2 cellular contexts compared by ENCODE assay signal in the genomic region with DNA sequence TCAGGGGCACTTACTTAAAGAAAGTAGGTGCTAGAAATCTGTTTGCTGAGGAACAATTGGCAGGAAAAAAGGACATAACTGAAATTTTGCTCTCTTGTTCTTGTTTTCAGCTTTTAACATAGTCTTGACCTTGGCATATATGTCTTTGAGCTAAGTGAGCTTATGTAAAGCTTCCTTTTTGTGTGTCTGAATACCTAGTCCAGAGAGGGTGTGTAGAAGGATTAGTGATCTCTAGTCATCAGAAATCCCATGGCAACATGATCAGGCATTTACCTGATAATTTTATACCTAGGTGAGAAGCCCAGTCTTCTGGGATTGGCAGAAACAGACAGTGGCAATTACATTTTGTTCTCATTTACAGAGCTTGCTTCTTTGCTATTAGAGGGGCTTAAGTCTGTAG.
TF ChIP-seq lines count a peak whose summit lies in the region.

No MANE protein-coding gene starts in this region.

TF ChIP-seq in IMR-90, 13 proteins besides CTCF, POLR2A, EP300 and RAD21 (continued from another document):
- TF ChIP-seq, protein P1, sequence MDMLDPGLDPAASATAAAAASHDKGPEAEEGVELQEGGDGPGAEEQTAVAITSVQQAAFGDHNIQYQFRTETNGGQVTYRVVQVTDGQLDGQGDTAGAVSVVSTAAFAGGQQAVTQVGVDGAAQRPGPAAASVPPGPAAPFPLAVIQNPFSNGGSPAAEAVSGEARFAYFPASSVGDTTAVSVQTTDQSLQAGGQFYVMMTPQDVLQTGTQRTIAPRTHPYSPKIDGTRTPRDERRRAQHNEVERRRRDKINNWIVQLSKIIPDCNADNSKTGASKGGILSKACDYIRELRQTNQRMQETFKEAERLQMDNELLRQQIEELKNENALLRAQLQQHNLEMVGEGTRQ (IDR thresholded peaks at IDR 0.05; ENCODE audit: low read depth, low read length) = no peak
- TF ChIP-seq RFX5 (IDR thresholded peaks at IDR 0.05; ENCODE audit: low read depth, low read length) (no peak), CEBPB (IDR thresholded peaks at IDR 0.05; ENCODE audit: low read depth, low read length) (no peak), MAFK (IDR thresholded peaks at IDR 0.05; ENCODE audit: low read depth, low read length) (no peak), CHD1 (IDR thresholded peaks at IDR 0.05; ENCODE audit: low read depth, low read length) (no peak), FOS (IDR thresholded peaks at IDR 0.05; ENCODE audit: low read depth, low read length) (no peak), NFE2L2 (IDR thresholded peaks at IDR 0.05; ENCODE audit: low read depth, low read length) (no peak), MAZ (IDR thresholded peaks at IDR 0.05; ENCODE audit: borderline replicate concordance, low read depth, low read length) (no peak)
- TF ChIP-seq, protein P2, sequence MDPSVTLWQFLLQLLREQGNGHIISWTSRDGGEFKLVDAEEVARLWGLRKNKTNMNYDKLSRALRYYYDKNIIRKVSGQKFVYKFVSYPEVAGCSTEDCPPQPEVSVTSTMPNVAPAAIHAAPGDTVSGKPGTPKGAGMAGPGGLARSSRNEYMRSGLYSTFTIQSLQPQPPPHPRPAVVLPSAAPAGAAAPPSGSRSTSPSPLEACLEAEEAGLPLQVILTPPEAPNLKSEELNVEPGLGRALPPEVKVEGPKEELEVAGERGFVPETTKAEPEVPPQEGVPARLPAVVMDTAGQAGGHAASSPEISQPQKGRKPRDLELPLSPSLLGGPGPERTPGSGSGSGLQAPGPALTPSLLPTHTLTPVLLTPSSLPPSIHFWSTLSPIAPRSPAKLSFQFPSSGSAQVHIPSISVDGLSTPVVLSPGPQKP (IDR thresholded peaks at IDR 0.05; ENCODE audit: borderline replicate concordance, low read depth, low read length) = no peak

TF ChIP-seq in WTC11, 78 proteins besides CTCF, POLR2A, EP300 and RAD21:
- TF ChIP-seq, protein P3, sequence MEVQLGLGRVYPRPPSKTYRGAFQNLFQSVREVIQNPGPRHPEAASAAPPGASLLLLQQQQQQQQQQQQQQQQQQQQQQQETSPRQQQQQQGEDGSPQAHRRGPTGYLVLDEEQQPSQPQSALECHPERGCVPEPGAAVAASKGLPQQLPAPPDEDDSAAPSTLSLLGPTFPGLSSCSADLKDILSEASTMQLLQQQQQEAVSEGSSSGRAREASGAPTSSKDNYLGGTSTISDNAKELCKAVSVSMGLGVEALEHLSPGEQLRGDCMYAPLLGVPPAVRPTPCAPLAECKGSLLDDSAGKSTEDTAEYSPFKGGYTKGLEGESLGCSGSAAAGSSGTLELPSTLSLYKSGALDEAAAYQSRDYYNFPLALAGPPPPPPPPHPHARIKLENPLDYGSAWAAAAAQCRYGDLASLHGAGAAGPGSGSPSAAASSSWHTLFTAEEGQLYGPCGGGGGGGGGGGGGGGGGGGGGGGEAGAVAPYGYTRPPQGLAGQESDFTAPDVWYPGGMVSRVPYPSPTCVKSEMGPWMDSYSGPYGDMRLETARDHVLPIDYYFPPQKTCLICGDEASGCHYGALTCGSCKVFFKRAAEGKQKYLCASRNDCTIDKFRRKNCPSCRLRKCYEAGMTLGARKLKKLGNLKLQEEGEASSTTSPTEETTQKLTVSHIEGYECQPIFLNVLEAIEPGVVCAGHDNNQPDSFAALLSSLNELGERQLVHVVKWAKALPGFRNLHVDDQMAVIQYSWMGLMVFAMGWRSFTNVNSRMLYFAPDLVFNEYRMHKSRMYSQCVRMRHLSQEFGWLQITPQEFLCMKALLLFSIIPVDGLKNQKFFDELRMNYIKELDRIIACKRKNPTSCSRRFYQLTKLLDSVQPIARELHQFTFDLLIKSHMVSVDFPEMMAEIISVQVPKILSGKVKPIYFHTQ (CRISPR knock-in tag; IDR thresholded peaks at IDR 0.05) = no peak
- TF ChIP-seq, protein P4, sequence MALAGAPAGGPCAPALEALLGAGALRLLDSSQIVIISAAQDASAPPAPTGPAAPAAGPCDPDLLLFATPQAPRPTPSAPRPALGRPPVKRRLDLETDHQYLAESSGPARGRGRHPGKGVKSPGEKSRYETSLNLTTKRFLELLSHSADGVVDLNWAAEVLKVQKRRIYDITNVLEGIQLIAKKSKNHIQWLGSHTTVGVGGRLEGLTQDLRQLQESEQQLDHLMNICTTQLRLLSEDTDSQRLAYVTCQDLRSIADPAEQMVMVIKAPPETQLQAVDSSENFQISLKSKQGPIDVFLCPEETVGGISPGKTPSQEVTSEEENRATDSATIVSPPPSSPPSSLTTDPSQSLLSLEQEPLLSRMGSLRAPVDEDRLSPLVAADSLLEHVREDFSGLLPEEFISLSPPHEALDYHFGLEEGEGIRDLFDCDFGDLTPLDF (CRISPR knock-in tag; IDR thresholded peaks at IDR 0.05) = no peak
- TF ChIP-seq, protein P5, sequence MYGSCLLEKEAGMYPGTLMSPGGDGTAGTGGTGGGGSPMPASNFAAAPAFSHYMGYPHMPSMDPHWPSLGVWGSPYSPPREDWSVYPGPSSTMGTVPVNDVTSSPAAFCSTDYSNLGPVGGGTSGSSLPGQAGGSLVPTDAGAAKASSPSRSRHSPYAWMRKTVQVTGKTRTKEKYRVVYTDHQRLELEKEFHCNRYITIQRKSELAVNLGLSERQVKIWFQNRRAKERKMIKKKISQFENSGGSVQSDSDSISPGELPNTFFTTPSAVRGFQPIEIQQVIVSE (CRISPR knock-in tag; IDR thresholded peaks at IDR 0.05; ENCODE audit: borderline replicate concordance) = no peak
- TF ChIP-seq IRF2 (CRISPR knock-in tag; IDR thresholded peaks at IDR 0.05; ENCODE audit: borderline replicate concordance, low read depth) (no peak), ZNF121 (CRISPR knock-in tag; IDR thresholded peaks at IDR 0.05) (no peak), ZNF138 (CRISPR knock-in tag; conservative IDR thresholded peaks at IDR 0.05) (no peak), ZNF423 (CRISPR knock-in tag; IDR thresholded peaks at IDR 0.05) (no peak), RELA (CRISPR knock-in tag; IDR thresholded peaks at IDR 0.05; ENCODE audit: borderline replicate concordance) (no peak), CBFB (CRISPR knock-in tag; IDR thresholded peaks at IDR 0.05; ENCODE audit: low read depth) (no peak), SMAD4 (CRISPR knock-in tag; IDR thresholded peaks at IDR 0.05) (no peak), ZNF416 (CRISPR knock-in tag; IDR thresholded peaks at IDR 0.05) (no peak), OVOL2 (CRISPR knock-in tag; IDR thresholded peaks at IDR 0.05; ENCODE audit: borderline replicate concordance) (no peak), ZNF396 (CRISPR knock-in tag; IDR thresholded peaks at IDR 0.05; ENCODE audit: borderline replicate concordance) (no peak), FOXK1 (CRISPR knock-in tag; IDR thresholded peaks at IDR 0.05) (no peak), EMX1 (CRISPR knock-in tag; IDR thresholded peaks at IDR 0.05) (no peak)
- TF ChIP-seq, protein P6, sequence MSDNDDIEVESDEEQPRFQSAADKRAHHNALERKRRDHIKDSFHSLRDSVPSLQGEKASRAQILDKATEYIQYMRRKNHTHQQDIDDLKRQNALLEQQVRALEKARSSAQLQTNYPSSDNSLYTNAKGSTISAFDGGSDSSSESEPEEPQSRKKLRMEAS (CRISPR knock-in tag; IDR thresholded peaks at IDR 0.05) = no peak
- TF ChIP-seq, protein P7, sequence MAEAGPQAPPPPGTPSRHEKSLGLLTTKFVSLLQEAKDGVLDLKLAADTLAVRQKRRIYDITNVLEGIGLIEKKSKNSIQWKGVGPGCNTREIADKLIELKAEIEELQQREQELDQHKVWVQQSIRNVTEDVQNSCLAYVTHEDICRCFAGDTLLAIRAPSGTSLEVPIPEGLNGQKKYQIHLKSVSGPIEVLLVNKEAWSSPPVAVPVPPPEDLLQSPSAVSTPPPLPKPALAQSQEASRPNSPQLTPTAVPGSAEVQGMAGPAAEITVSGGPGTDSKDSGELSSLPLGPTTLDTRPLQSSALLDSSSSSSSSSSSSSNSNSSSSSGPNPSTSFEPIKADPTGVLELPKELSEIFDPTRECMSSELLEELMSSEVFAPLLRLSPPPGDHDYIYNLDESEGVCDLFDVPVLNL (CRISPR knock-in tag; IDR thresholded peaks at IDR 0.05; ENCODE audit: borderline replicate concordance, low read depth) = no peak
- TF ChIP-seq, protein P8, sequence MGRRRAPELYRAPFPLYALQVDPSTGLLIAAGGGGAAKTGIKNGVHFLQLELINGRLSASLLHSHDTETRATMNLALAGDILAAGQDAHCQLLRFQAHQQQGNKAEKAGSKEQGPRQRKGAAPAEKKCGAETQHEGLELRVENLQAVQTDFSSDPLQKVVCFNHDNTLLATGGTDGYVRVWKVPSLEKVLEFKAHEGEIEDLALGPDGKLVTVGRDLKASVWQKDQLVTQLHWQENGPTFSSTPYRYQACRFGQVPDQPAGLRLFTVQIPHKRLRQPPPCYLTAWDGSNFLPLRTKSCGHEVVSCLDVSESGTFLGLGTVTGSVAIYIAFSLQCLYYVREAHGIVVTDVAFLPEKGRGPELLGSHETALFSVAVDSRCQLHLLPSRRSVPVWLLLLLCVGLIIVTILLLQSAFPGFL (CRISPR knock-in tag; IDR thresholded peaks at IDR 0.05; ENCODE audit: borderline replicate concordance) = no peak
- TF ChIP-seq, protein P9, sequence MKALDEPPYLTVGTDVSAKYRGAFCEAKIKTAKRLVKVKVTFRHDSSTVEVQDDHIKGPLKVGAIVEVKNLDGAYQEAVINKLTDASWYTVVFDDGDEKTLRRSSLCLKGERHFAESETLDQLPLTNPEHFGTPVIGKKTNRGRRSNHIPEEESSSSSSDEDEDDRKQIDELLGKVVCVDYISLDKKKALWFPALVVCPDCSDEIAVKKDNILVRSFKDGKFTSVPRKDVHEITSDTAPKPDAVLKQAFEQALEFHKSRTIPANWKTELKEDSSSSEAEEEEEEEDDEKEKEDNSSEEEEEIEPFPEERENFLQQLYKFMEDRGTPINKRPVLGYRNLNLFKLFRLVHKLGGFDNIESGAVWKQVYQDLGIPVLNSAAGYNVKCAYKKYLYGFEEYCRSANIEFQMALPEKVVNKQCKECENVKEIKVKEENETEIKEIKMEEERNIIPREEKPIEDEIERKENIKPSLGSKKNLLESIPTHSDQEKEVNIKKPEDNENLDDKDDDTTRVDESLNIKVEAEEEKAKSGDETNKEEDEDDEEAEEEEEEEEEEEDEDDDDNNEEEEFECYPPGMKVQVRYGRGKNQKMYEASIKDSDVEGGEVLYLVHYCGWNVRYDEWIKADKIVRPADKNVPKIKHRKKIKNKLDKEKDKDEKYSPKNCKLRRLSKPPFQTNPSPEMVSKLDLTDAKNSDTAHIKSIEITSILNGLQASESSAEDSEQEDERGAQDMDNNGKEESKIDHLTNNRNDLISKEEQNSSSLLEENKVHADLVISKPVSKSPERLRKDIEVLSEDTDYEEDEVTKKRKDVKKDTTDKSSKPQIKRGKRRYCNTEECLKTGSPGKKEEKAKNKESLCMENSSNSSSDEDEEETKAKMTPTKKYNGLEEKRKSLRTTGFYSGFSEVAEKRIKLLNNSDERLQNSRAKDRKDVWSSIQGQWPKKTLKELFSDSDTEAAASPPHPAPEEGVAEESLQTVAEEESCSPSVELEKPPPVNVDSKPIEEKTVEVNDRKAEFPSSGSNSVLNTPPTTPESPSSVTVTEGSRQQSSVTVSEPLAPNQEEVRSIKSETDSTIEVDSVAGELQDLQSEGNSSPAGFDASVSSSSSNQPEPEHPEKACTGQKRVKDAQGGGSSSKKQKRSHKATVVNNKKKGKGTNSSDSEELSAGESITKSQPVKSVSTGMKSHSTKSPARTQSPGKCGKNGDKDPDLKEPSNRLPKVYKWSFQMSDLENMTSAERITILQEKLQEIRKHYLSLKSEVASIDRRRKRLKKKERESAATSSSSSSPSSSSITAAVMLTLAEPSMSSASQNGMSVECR (CRISPR knock-in tag; IDR thresholded peaks at IDR 0.05; ENCODE audit: borderline replicate concordance) = no peak
- TF ChIP-seq, protein P10, sequence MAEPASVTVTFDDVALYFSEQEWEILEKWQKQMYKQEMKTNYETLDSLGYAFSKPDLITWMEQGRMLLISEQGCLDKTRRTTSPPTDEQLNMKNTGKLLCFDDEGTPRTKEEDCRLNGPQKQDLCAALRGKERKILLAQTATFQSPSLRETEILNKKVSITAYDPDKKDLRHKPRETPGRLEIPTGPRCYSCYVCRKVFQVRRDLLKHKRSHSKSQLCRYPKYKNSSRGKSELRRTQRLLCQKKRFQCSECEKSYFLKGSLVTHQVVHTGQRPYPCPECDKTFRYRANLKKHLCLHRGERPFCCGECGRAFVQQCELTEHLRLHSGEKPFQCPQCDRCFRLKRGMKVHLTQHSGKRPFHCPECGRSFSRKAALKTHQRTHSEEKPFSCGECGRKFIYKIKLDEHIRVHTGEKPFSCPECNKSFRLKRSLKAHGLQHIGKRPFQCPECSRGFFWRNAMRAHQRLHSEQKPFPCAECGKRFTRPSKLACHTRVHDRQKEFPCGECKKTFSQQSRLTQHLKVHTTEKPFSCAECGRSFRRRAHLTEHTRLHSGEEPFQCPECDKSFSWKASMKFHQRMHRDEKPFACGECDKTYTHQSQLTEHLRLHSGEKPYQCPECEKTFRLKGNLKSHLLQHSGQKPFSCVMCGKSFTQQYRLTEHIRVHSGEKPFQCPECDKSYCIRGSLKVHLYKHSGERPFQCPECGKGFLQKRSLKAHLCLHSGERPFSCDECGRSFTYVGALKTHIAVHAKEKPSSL (CRISPR knock-in tag; conservative IDR thresholded peaks at IDR 0.05) = no peak
TF ChIP-seq in WTC11: peak in this region for 0.
